ENCODE assay signal across 25 cellular contexts in genomic region chr1:85228952-85229351, GRCh38.
"Had no signal": no experiment of that assay in that cellular context is flagged by ENCODE, and none has a peak within 500 bp of the region (broad histone marks: within the 10 kb centered on the region; RNA-seq: fewer than 3 reads in every experiment).

No MANE protein-coding gene starts in this region.

- H3K9me3 ChIP-seq: gastroesophageal sphincter, pancreas, prostate gland, spleen, tibial nerve had no signal

- H3K27me3 ChIP-seq: gastroesophageal sphincter, pancreas, spleen, tibial nerve had no signal

- ATAC-seq: gastroesophageal sphincter; left lobe of liver; naive thymus-derived CD4-positive, alpha-beta T cell; T-helper 17 cell had no signal

- DNase-seq: activated CD4-positive, alpha-beta memory T cell treated with anti-CD3 and anti-CD28 coated beads for 36 hours; activated CD4-positive, alpha-beta T cell treated with anti-CD3 and anti-CD28 coated beads, Interleukin-2, amount 10 ng/mL, durations not matched to agents 24 days and 14 days; activated CD4-positive, CD25-positive, alpha-beta regulatory T cell treated with anti-CD3 and anti-CD28 coated beads, Interleukin-2, amount 50 U/mL, for 72 hours; activated CD8-positive, alpha-beta memory T cell treated with anti-CD3 and anti-CD28 coated beads, Interleukin-2, amount 50 U/mL, for 4 hours; activated gamma-delta T cell; activated naive CD4-positive, alpha-beta T cell treated with anti-CD3 and anti-CD28 coated beads, Interleukin-2, amount 10 ng/mL, durations not matched to agents 7 days and 5 days; activated T-cell treated with anti-CD3 and anti-CD28 coated beads, Interleukin-2, amount 50 U/mL, for 1 hour; amygdala; hypothalamus; immature natural killer cell; kidney; mesendoderm; naive thymus-derived CD4-positive, alpha-beta T cell; nucleus accumbens; pancreas; spleen; stimulated activated CD4-positive, alpha-beta T cell treated with anti-CD3 and anti-CD28 coated beads, Interleukin-2, amount 100 ng/mL, for 48 hours; stimulated activated naive CD4-positive, alpha-beta T cell treated with Interleukin-2 at 50 U/mL for 16 hours; T-helper 17 cell had no signal

- H3K4me3 ChIP-seq: gastroesophageal sphincter, lung, pancreas, prostate gland, spleen, tibial nerve had no signal

- H3K27ac ChIP-seq: epithelial cell of prostate, prostate gland, spleen, tibial nerve had no signal

- H3K36me3 ChIP-seq: gastroesophageal sphincter, pancreas, prostate gland, spleen, tibial nerve had no signal

- H3K4me1 ChIP-seq: prostate gland had no signal
